In the genomic region with DNA sequence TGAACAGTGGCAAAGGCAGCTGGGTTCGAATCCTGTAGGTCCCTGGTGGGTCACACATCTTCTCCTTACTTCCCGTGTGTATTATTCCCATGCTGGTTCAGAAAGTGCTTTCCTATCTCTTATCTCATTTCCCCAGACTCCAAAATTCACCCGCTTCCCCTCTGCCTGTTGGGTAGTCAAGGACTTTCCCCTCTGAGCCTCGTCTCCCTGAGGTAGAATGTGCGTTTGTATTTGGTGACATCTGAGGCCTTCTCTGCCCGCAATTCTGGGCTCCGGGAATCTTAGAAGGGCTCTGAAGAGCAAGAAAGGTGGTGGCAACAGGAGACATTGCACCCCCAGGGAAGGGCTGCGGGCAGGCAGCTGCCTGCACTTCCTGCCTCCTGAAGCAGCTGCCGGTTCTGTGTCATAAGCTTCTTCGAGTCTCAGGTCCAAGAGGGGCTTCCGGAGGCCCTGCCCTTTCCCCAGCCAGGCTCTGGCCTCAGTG, we compare ENCODE assay signal across 1 cellular context.
TF ChIP-seq lines count a peak whose summit lies in the region.

No MANE protein-coding gene starts in this region.

TF ChIP-seq in SK-N-SH treated with all-trans-retinoic acid at 6 μM for 48 hours, 23 proteins besides CTCF, POLR2A, EP300 and RAD21 (continued from another document):
- TF ChIP-seq, protein P1, sequence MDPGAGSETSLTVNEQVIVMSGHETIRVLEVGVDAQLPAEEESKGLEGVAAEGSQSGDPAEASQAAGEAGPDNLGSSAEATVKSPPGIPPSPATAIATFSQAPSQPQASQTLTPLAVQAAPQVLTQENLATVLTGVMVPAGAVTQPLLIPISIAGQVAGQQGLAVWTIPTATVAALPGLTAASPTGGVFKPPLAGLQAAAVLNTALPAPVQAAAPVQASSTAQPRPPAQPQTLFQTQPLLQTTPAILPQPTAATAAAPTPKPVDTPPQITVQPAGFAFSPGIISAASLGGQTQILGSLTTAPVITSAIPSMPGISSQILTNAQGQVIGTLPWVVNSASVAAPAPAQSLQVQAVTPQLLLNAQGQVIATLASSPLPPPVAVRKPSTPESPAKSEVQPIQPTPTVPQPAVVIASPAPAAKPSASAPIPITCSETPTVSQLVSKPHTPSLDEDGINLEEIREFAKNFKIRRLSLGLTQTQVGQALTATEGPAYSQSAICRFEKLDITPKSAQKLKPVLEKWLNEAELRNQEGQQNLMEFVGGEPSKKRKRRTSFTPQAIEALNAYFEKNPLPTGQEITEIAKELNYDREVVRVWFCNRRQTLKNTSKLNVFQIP (CRISPR knock-in tag; IDR thresholded peaks at IDR 0.05; ENCODE audit: borderline replicate concordance, low read depth): no peak
- TF ChIP-seq OSR1 (CRISPR knock-in tag; IDR thresholded peaks at IDR 0.05): no peak
- TF ChIP-seq TCF4 (CRISPR knock-in tag; IDR thresholded peaks at IDR 0.05; ENCODE audit: borderline replicate concordance): no peak
- TF ChIP-seq, protein P2, sequence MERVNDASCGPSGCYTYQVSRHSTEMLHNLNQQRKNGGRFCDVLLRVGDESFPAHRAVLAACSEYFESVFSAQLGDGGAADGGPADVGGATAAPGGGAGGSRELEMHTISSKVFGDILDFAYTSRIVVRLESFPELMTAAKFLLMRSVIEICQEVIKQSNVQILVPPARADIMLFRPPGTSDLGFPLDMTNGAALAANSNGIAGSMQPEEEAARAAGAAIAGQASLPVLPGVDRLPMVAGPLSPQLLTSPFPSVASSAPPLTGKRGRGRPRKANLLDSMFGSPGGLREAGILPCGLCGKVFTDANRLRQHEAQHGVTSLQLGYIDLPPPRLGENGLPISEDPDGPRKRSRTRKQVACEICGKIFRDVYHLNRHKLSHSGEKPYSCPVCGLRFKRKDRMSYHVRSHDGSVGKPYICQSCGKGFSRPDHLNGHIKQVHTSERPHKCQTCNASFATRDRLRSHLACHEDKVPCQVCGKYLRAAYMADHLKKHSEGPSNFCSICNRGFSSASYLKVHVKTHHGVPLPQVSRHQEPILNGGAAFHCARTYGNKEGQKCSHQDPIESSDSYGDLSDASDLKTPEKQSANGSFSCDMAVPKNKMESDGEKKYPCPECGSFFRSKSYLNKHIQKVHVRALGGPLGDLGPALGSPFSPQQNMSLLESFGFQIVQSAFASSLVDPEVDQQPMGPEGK (CRISPR knock-in tag; IDR thresholded peaks at IDR 0.05; ENCODE audit: borderline replicate concordance): no peak
- no peak for TF ChIP-seq ESRRG (CRISPR knock-in tag; IDR thresholded peaks at IDR 0.05)
- TF ChIP-seq RARB (CRISPR knock-in tag; IDR thresholded peaks at IDR 0.05): no peak
- TF ChIP-seq ZNF565 (CRISPR knock-in tag; conservative IDR thresholded peaks at IDR 0.05; ENCODE audit: low read depth): no peak
- no peak for TF ChIP-seq ZNF70 (CRISPR knock-in tag; IDR thresholded peaks at IDR 0.05)
